24 cellular contexts compared by ENCODE assay signal in genomic region chr13:22243519-22244197, GRCh38.
"Had no signal": no experiment of that assay in that cellular context is flagged by ENCODE, and none has a peak within 500 bp of the region (broad histone marks: within the 10 kb centered on the region; RNA-seq: fewer than 3 reads in every experiment).

No MANE protein-coding gene starts in this region.

- H3K9me3 Mint-ChIP-seq: activated CD4-positive, alpha-beta memory T cell treated with anti-CD3 and anti-CD28 coated beads, Interleukin-2, amount 10 ng/mL, durations not matched to agents 7 days and 5 days; nephron had no signal

- H3K27me3 Mint-ChIP-seq: activated CD4-positive, alpha-beta memory T cell treated with anti-CD3 and anti-CD28 coated beads, Interleukin-2, amount 10 ng/mL, durations not matched to agents 7 days and 5 days; activated CD4-positive, alpha-beta T cell treated with anti-CD3 and anti-CD28 coated beads, Interleukin-2, amount 10 ng/mL, durations not matched to agents 24 days and 14 days; activated CD8-positive, alpha-beta memory T cell treated with anti-CD3 and anti-CD28 coated beads, Interleukin-2, amount 10 ng/mL, durations not matched to agents 7 days and 5 days; stimulated activated memory B cell treated with anti-CD40 and anti-IgM and Interleukin-4, amounts not matched to agents 10 μg/mL and 1 μg/mL and 100 μg/mL, for 72 hours had no signal

- H3K27ac ChIP-seq: brain microvascular endothelial cell, foreskin keratinocyte, hepatocyte, left ventricle myocardium inferior, parathyroid adenoma, right lobe of liver, skin epidermis, transverse colon, uterus had no signal

- H3K4me1 Mint-ChIP-seq: activated CD4-positive, alpha-beta memory T cell treated with anti-CD3 and anti-CD28 coated beads, Interleukin-2, amount 10 ng/mL, durations not matched to agents 7 days and 5 days; activated CD4-positive, alpha-beta T cell treated with anti-CD3 and anti-CD28 coated beads, Interleukin-2, amount 10 ng/mL, durations not matched to agents 24 days and 14 days; activated CD8-positive, alpha-beta memory T cell treated with anti-CD3 and anti-CD28 coated beads, Interleukin-2, amount 10 ng/mL, durations not matched to agents 7 days and 5 days; stimulated activated memory B cell treated with anti-CD40 and anti-IgM and Interleukin-4, amounts not matched to agents 10 μg/mL and 1 μg/mL and 100 μg/mL, for 72 hours had no signal

- H3K4me3 ChIP-seq: hepatocyte, left ventricle myocardium inferior, right lobe of liver, skin epidermis, transverse colon, uterus had no signal

- H3K36me3 Mint-ChIP-seq: activated CD8-positive, alpha-beta memory T cell treated with anti-CD3 and anti-CD28 coated beads, Interleukin-2, amount 10 ng/mL, durations not matched to agents 7 days and 5 days; stimulated activated memory B cell treated with anti-CD40 and anti-IgM and Interleukin-4, amounts not matched to agents 10 μg/mL and 1 μg/mL and 100 μg/mL, for 72 hours had no signal

- H3K9me3 ChIP-seq: left ventricle myocardium inferior, right lobe of liver, transverse colon, uterus had no signal

- H3K36me3 ChIP-seq: brain microvascular endothelial cell, left ventricle myocardium inferior, right lobe of liver, transverse colon, uterus had no signal

- H3K4me3 Mint-ChIP-seq: activated CD4-positive, alpha-beta memory T cell treated with anti-CD3 and anti-CD28 coated beads, Interleukin-2, amount 10 ng/mL, durations not matched to agents 7 days and 5 days; activated CD4-positive, alpha-beta T cell treated with anti-CD3 and anti-CD28 coated beads, Interleukin-2, amount 10 ng/mL, durations not matched to agents 24 days and 14 days; activated CD8-positive, alpha-beta memory T cell treated with anti-CD3 and anti-CD28 coated beads, Interleukin-2, amount 10 ng/mL, durations not matched to agents 7 days and 5 days; activated T-helper 1 cell treated with anti-CD3 and anti-CD28 coated beads, Interleukin-12 subunit alpha, Interleukin-12 subunit beta, Interleukin-2, Interleukin-4 antibody, amounts not matched to agents 30 ng/mL and 10 ng/mL and 1 ng/mL, durations not matched to agents 14 hours and 24 hours and 36 hours; nephron; stimulated activated memory B cell treated with anti-CD40 and anti-IgM and Interleukin-4, amounts not matched to agents 10 μg/mL and 1 μg/mL and 100 μg/mL, for 72 hours had no signal

- H3K27ac Mint-ChIP-seq: activated CD4-positive, alpha-beta memory T cell treated with anti-CD3 and anti-CD28 coated beads, Interleukin-2, amount 10 ng/mL, durations not matched to agents 7 days and 5 days; activated CD4-positive, alpha-beta T cell treated with anti-CD3 and anti-CD28 coated beads, Interleukin-2, amount 10 ng/mL, durations not matched to agents 24 days and 14 days; activated CD8-positive, alpha-beta memory T cell treated with anti-CD3 and anti-CD28 coated beads, Interleukin-2, amount 10 ng/mL, durations not matched to agents 7 days and 5 days; activated T-helper 1 cell treated with anti-CD3 and anti-CD28 coated beads, Interleukin-12 subunit alpha, Interleukin-12 subunit beta, Interleukin-2, Interleukin-4 antibody, amounts not matched to agents 30 ng/mL and 10 ng/mL and 1 ng/mL, durations not matched to agents 14 hours and 24 hours and 36 hours; nephron; stimulated activated memory B cell treated with anti-CD40 and anti-IgM and Interleukin-4, amounts not matched to agents 10 μg/mL and 1 μg/mL and 100 μg/mL, for 72 hours had no signal

- DNase-seq: activated CD4-positive, alpha-beta memory T cell treated with anti-CD3 and anti-CD28 coated beads, Interleukin-2, amount 10 ng/mL, durations not matched to agents 7 days and 5 days; activated CD4-positive, alpha-beta T cell treated with anti-CD3 and anti-CD28 coated beads, Interleukin-2, amount 10 ng/mL, durations not matched to agents 24 days and 14 days; activated CD8-positive, alpha-beta memory T cell treated with anti-CD3 and anti-CD28 coated beads, Interleukin-2, amount 10 ng/mL, durations not matched to agents 7 days and 5 days; activated gamma-delta T cell; activated naive CD4-positive, alpha-beta T cell treated with anti-CD3 and anti-CD28 coated beads, Interleukin-2, amount 50 U/mL, for 16 hours; anterior cingulate cortex; brain microvascular endothelial cell; central memory CD4-positive, alpha-beta T cell; dermis blood vessel endothelial cell; effector CD8-positive, alpha-beta T cell; foreskin keratinocyte; kidney glomerular epithelial cell; left ventricle myocardium inferior; midbrain; right lobe of liver; stimulated activated CD4-positive, alpha-beta T cell treated with anti-CD3 and anti-CD28 coated beads, Interleukin-15, amount 100 ng/mL, for 24 hours; transverse colon; uterus had no signal

- H3K27me3 ChIP-seq: brain microvascular endothelial cell, foreskin keratinocyte, hepatocyte, right lobe of liver, transverse colon, uterus had no signal

- H3K4me1 ChIP-seq: foreskin keratinocyte, left ventricle myocardium inferior, parathyroid adenoma, right lobe of liver, transverse colon, uterus had no signal
